1 cellular context compared by ENCODE assay signal in genomic region chr1:246699095-246699735, GRCh38.
TF ChIP-seq lines count a peak whose summit lies in the region.

No MANE protein-coding gene starts in this region.

TF ChIP-seq in K562, 482 proteins besides CTCF, POLR2A, EP300 and RAD21 (continued from another document and continues in another):
- no peak for TF ChIP-seq RREB1 (CRISPR knock-in tag; IDR thresholded peaks at IDR 0.05)
- no peak for TF ChIP-seq RFX5 (IDR thresholded peaks at IDR 0.05; ENCODE audit: low read depth, low read length)
- TF ChIP-seq KHSRP (IDR thresholded peaks at IDR 0.05): no peak
- TF ChIP-seq SRSF7 (optimal IDR thresholded peaks at IDR 0.05; ENCODE audit: low read depth, low read length): no peak
- TF ChIP-seq RB1 (IDR thresholded peaks at IDR 0.05; ENCODE audit: low read depth): 0 out of 2 replicates have a peak, but pooled peaks have one; percentile 31
- TF ChIP-seq ZNF589 (CRISPR knock-in tag; IDR thresholded peaks at IDR 0.05; ENCODE audit: low read depth): no peak
- no peak for TF ChIP-seq CBFA2T3 (IDR thresholded peaks at IDR 0.05)
- no peak for TF ChIP-seq ZBTB34 (CRISPR knock-in tag; IDR thresholded peaks at IDR 0.05)
- no peak for TF ChIP-seq ZC3H11A (IDR thresholded peaks at IDR 0.05; ENCODE audit: low read depth, low read length)
- no peak for TF ChIP-seq ZBTB11 (CRISPR knock-in tag; IDR thresholded peaks at IDR 0.05)
- TF ChIP-seq SAP30 (IDR thresholded peaks at IDR 0.05; ENCODE audit: borderline replicate concordance, insufficient read depth, low read depth, low read length, poor library complexity, severe bottlenecking): no peak
- no peak for TF ChIP-seq MITF (IDR thresholded peaks at IDR 0.05)
- TF ChIP-seq RBM15 (IDR thresholded peaks at IDR 0.05; ENCODE audit: insufficient read depth, low read length): no peak
- TF ChIP-seq THRAP3 (IDR thresholded peaks at IDR 0.05; ENCODE audit: borderline replicate concordance): no peak
- peak; percentile 59; the same call in 1 of the 2 replicates for TF ChIP-seq NBN (IDR thresholded peaks at IDR 0.05; ENCODE audit: low read depth)
- TF ChIP-seq CTCFL (IDR thresholded peaks at IDR 0.05; ENCODE audit: borderline replicate concordance, insufficient read depth, low read depth, low read length, poor library complexity, severe bottlenecking): peak; percentile 39
- no peak for TF ChIP-seq GTF2F1 (IDR thresholded peaks at IDR 0.05; ENCODE audit: low read depth, low read length)
- TF ChIP-seq SRF (CRISPR knock-in tag; IDR thresholded peaks at IDR 0.05): no peak
- TF ChIP-seq POLR2H (tag; IDR thresholded peaks at IDR 0.05; ENCODE audit: low read depth): no peak
- no peak for TF ChIP-seq SIRT6 (IDR thresholded peaks at IDR 0.05; ENCODE audit: low read depth, low read length)
- no peak for TF ChIP-seq ARID4B (CRISPR knock-in tag; IDR thresholded peaks at IDR 0.05)
- no peak for TF ChIP-seq ZNF717 (CRISPR knock-in tag; IDR thresholded peaks at IDR 0.05)
- TF ChIP-seq ZNF561 (CRISPR knock-in tag; conservative IDR thresholded peaks at IDR 0.05): no peak
- no peak for TF ChIP-seq HSF4 (CRISPR knock-in tag; IDR thresholded peaks at IDR 0.05; ENCODE audit: borderline replicate concordance)
- TF ChIP-seq RNF2 (IDR thresholded peaks at IDR 0.05): no peak
- no peak for TF ChIP-seq SMARCC2 (IDR thresholded peaks at IDR 0.05; ENCODE audit: low read depth)
- TF ChIP-seq GABPB1 (CRISPR knock-in tag; IDR thresholded peaks at IDR 0.05): no peak
- no peak for TF ChIP-seq ZNF551 (CRISPR knock-in tag; IDR thresholded peaks at IDR 0.05)
- no peak for TF ChIP-seq KAT7 (CRISPR knock-in tag; IDR thresholded peaks at IDR 0.05; ENCODE audit: borderline replicate concordance)
- TF ChIP-seq XRCC4 (IDR thresholded peaks at IDR 0.05; ENCODE audit: extremely low read depth, insufficient read depth, insufficient read length): no peak
- no peak for TF ChIP-seq ZNF140 (CRISPR knock-in tag; IDR thresholded peaks at IDR 0.05)
- TF ChIP-seq ZNF76 (CRISPR knock-in tag; IDR thresholded peaks at IDR 0.05; ENCODE audit: borderline replicate concordance): no peak
- TF ChIP-seq MYNN (IDR thresholded peaks at IDR 0.05): no peak
- TF ChIP-seq MYNN (CRISPR knock-in tag; IDR thresholded peaks at IDR 0.05): no peak
- TF ChIP-seq ZBTB17 (CRISPR knock-in tag; IDR thresholded peaks at IDR 0.05): no peak
- no peak for TF ChIP-seq KLF6 (CRISPR knock-in tag; IDR thresholded peaks at IDR 0.05; ENCODE audit: borderline replicate concordance)
- no peak for TF ChIP-seq ZNF518B (CRISPR knock-in tag; IDR thresholded peaks at IDR 0.05)
- TF ChIP-seq ZFP36 (IDR thresholded peaks at IDR 0.05; ENCODE audit: low read depth, low read length, partially characterized antibody): no peak
